15 cellular contexts compared by ENCODE assay signal in the genomic region with DNA sequence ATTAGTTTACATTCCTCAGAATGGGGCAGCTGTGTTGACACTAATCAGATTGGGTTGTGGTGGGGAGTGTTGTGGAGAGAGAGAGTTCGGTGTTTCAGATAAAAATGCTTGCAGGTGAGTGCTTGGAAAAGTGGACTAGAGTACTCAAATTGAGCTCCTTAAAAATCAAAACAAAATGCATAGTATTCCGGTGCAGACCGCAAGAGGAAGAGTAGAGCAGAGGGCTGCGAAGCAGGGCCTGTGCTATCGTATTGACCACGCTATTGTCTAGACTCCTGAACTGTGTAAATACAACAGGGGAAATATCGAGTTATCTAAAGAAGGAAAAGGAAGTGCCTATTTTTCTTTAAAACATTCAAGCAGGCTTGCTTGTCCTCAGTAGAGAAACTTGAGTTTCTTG.
DNase-seq lines count a peak whose midpoint lies in the region; ATAC-seq, FAIRE-seq and TF ChIP-seq lines count a peak whose summit lies in the region.
"Had no signal": no experiment of that assay in that cellular context is flagged by ENCODE, and none has a peak within 500 bp of the region (broad histone marks: within the 10 kb centered on the region; RNA-seq: fewer than 3 reads in every experiment).

No MANE protein-coding gene starts in this region.

- no peaks in the 10 kb centered on the region for H3K79me2 ChIP-seq in hepatocyte

- POLR2A ChIA-PET in Panc1 (lab: Charles Lee) = no interaction called here

- peak; percentile 27 for DNase-seq in NCI-H510A treated with DMSO at 0.1 percent for 48 hours (lab: John Stamatoyannopoulos, UW)
- DNase-seq in NCI-H510A (lab: John Stamatoyannopoulos, UW) = no peak
- no peak for DNase-seq in Panc1 (ENCODE audit: low read depth, low spot score)
- DNase-seq in hepatocyte (ENCODE audit: low spot score) = peak; percentile 18
- DNase-seq in GM12891 (ENCODE audit: insufficient read length, low spot score) = no peak
- no peak for DNase-seq in AML-193 (lab: John Stamatoyannopoulos, UW)
- DNase-seq in NCI-H2029 (lab: John Stamatoyannopoulos, UW) = no peak
- DNase-seq: activated CD4-positive, alpha-beta T cell treated with anti-CD3 and anti-CD28 coated beads, Interleukin-2, amount 10 ng/mL, durations not matched to agents 24 days and 14 days; CD8-positive, alpha-beta memory T cell; kidney glomerular epithelial cell; NCI-H2081 treated with DMSO at 0.1 percent for 48 hours; PC-9 had no signal

- intact Hi-C loops in Panc1 (cut with micrococcal nuclease; ENCODE audit: unreplicated experiment) = loop anchor here (10.0 kb wide), 1 partner anchor 154 kb away; no protein-coding TSS in a partner anchor

- peak overlapping the region; percentile 9 for H3K4me2 ChIP-seq in hepatocyte
- H3K4me2 ChIP-seq: PC-9 had no signal

- H2AFZ ChIP-seq in hepatocyte = no peak overlapping the region
- H2AFZ ChIP-seq: PC-9 had no signal

- H4K20me1 ChIP-seq in hepatocyte (ENCODE audit: insufficient read depth, poor library complexity, severe bottlenecking) = no peaks in the 10 kb centered on the region

- TF ChIP-seq CTCF in Panc1 (IDR thresholded peaks at IDR 0.05) (0 out of 2 replicates have a peak, but pooled peaks have one; percentile 8), hepatocyte (IDR thresholded peaks at IDR 0.05; ENCODE audit: poor library complexity) (no peak)

- no peaks in the 10 kb centered on the region; the same call in 1 of the 2 replicates for H3K9me3 ChIP-seq in Panc1 (ENCODE audit: control insufficient read depth, insufficient read depth, low read depth, low read length)
- H3K9me3 ChIP-seq in hepatocyte (ENCODE audit: low read depth) = no peaks in the 10 kb centered on the region

- CTCF ChIA-PET in Panc1 (lab: Charles Lee) = no interaction called here

- H3K36me3 ChIP-seq in Panc1 (ENCODE audit: control insufficient read depth, insufficient read depth, low read length) = no peaks in the 10 kb centered on the region
- no peaks in the 10 kb centered on the region for H3K36me3 ChIP-seq in hepatocyte (replicated peaks; ENCODE audit: insufficient read depth, low read depth)
- H3K36me3 ChIP-seq in urinary bladder (ENCODE audit: insufficient read depth) = no peaks in the 10 kb centered on the region

- FAIRE-seq in GM12891 (lab: Jason Lieb, UNC) = no peak
- FAIRE-seq: A204.1, K562 had no signal

- H3K27me3 ChIP-seq in Panc1 (ENCODE audit: control insufficient read depth, insufficient read depth, low read length) (no peaks in the 10 kb centered on the region), hepatocyte (no peaks in the 10 kb centered on the region)

- BruUV-seq in Panc1 (replicated peaks; lab: Mats Ljungman, UMichigan) = no TSS peak

- WGBS in hepatocyte (ENCODE audit: low lambda C conversion rate, missing lambda C conversion rate) = 43% methylated on average over 7 of the region's 7 CpGs
- 68% methylated on average over 7 of the region's 7 CpGs for WGBS in urinary bladder

- H3K4me3 ChIP-seq in Panc1 (ENCODE audit: low read depth in 2 of 2, low read length in 2 of 2) = peak overlapping the region in 1 of 2 experiments; percentile 7; a peak in 1 of 4 replicates
- no peak overlapping the region for H3K4me3 ChIP-seq in hepatocyte
- peak overlapping the region; percentile 25 for H3K4me3 ChIP-seq in urinary bladder (ENCODE audit: low read depth, low read length)
- H3K4me3 ChIP-seq: K562, PC-9 had no signal

- TF ChIP-seq POLR2A in GM12891 (IDR thresholded peaks at IDR 0.05; ENCODE audit: low read depth, low read length) = no peak

- H3K4me1 ChIP-seq in Panc1 (ENCODE audit: control insufficient read depth, insufficient read depth, low read length) (no peaks in the 10 kb centered on the region), hepatocyte (ENCODE audit: insufficient read depth) (no peaks in the 10 kb centered on the region), urinary bladder (ENCODE audit: insufficient read depth) (no peaks in the 10 kb centered on the region)

- in situ Hi-C loops in Panc1 (cut with HindIII; ENCODE audit: low pct_unique_long_range_greater_than_20kb, low sequenced_read_pairs) = no loop called here

- H3K9me2 ChIP-seq in hepatocyte (replicated peaks; ENCODE audit: insufficient read depth) = no peaks in the 10 kb centered on the region

- H3K27ac ChIP-seq in Panc1 (ENCODE audit: low read length) (no peak overlapping the region), hepatocyte (peak overlapping the region; percentile 28), urinary bladder (ENCODE audit: low read depth) (peak overlapping the region; percentile 50)
- H3K27ac ChIP-seq: PC-9 had no signal

- ATAC-seq in Panc1 = no peak
- ATAC-seq: K562 had no signal

TF ChIP-seq in GM12891, 5 proteins besides CTCF, POLR2A, EP300 and RAD21:
- TF ChIP-seq POLR2AphosphoS5 (IDR thresholded peaks at IDR 0.05; ENCODE audit: low read depth, low read length) = no peak
- TF ChIP-seq TAF1 (IDR thresholded peaks at IDR 0.05; ENCODE audit: low read depth, low read length) = no peak
- TF ChIP-seq PAX5 (IDR thresholded peaks at IDR 0.05; ENCODE audit: insufficient read depth, low read length, severe bottlenecking) = no peak
- TF ChIP-seq SPI1 (IDR thresholded peaks at IDR 0.05; ENCODE audit: low read depth, low read length) = no peak
- TF ChIP-seq POU2F2 (IDR thresholded peaks at IDR 0.05; ENCODE audit: low read depth, low read length) = no peak

Comparison
In these comparisons a context has a peak if more than half of its experiments do, and no peak if none do; other contexts are left out.
1. DNase-seq: peak in NCI-H510A treated with DMSO at 0.1 percent for 48 hours (single experiment) and hepatocyte (single experiment); none in NCI-H510A (single experiment), Panc1 (single experiment), GM12891 (single experiment), AML-193 (0 of 2) and NCI-H2029 (single experiment).